In the genomic region with DNA sequence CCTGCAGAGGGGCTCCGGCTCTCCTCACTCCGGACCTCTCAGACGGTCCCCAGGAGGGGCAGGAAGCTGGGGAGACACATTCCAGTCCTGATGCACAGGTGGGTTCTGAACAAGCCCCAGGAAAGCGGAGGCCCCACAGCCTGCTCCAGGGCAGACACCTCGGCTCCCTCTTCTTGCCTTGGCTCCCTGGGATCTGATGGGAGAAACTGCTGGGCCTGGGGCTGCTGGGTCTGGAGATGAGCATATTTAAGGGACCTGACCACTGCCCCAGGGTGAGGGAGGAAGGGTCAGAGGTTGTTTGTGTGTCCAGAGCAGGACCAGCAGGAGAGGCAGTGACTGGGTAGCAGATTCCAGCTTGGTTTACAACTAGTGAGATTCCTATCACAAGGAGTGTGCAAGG, we compare ENCODE assay signal across 9 cellular contexts. TPM values are rescaled to one million over a fixed set of nuclear protein-coding genes. Genes with fewer than 3 reads are reported as not detected.
DNase-seq lines count a peak whose midpoint lies in the region; ATAC-seq and TF ChIP-seq lines count a peak whose summit lies in the region.
"Had no signal": no experiment of that assay in that cellular context is flagged by ENCODE, and none has a peak within 500 bp of the region (broad histone marks: within the 10 kb centered on the region; RNA-seq: fewer than 3 reads in every experiment).

No MANE protein-coding gene starts in this region.

- DNase-seq in activated CD4-positive, alpha-beta T cell treated with anti-CD3 and anti-CD28 coated beads, Interleukin-2, amount 10 ng/mL, durations not matched to agents 7 days and 5 days: no peak
- no peak for DNase-seq in activated CD4-positive, alpha-beta T cell treated with anti-CD3 and anti-CD28 coated beads for 1 hour
- no peak for DNase-seq in stomach
- no peak for DNase-seq in NK-92 treated with Interleukin-12 subunit alpha and Interleukin-12 subunit beta, amount 100 ng/mL, for 24 hours (lab: John Stamatoyannopoulos, UW)
- no peak for DNase-seq in effector CD4-positive, alpha-beta T cell
- DNase-seq: SIG-M5 had no signal

- intact Hi-C loops in stomach (cut with DNase I; ENCODE audit: low total_unique reads): no loop called here

- H3K27ac Mint-ChIP-seq in activated CD4-positive, alpha-beta T cell treated with anti-CD3 and anti-CD28 coated beads, Interleukin-2, amount 10 ng/mL, durations not matched to agents 7 days and 5 days: peak overlapping the region; percentile 66
- H3K27ac Mint-ChIP-seq in activated T-helper 17 cell treated with anti-CD3 and anti-CD28 coated beads, Interleukin-2, amount 50 U/mL, for 72 hours: peak overlapping the region; percentile 66

- ATAC-seq in activated T-helper 17 cell treated with anti-CD3 and anti-CD28 coated beads, Interleukin-2, amount 50 U/mL, for 72 hours (replicated peaks): no peak
- no peak for ATAC-seq in gastroesophageal sphincter

- TF ChIP-seq POLR2A in stomach (IDR thresholded peaks at IDR 0.05) (no peak), gastroesophageal sphincter (IDR thresholded peaks at IDR 0.05) (no peak)

- H3K9me3 ChIP-seq in iPS-20b (ENCODE audit: insufficient read depth, low read depth, low read length): no peaks in the 10 kb centered on the region
- H3K9me3 ChIP-seq in stomach: no peaks in the 10 kb centered on the region
- no peaks in the 10 kb centered on the region for H3K9me3 ChIP-seq in gastroesophageal sphincter

- peaks cover 18% of the 10 kb centered on the region for H3K4me1 Mint-ChIP-seq in activated CD4-positive, alpha-beta T cell treated with anti-CD3 and anti-CD28 coated beads, Interleukin-2, amount 10 ng/mL, durations not matched to agents 7 days and 5 days
- H3K4me1 Mint-ChIP-seq in activated T-helper 17 cell treated with anti-CD3 and anti-CD28 coated beads, Interleukin-2, amount 50 U/mL, for 72 hours: peaks cover 13% of the 10 kb centered on the region

- POLR2A ChIA-PET in activated CD4-positive, alpha-beta T cell treated with anti-CD3 and anti-CD28 coated beads, Interleukin-2, amount 10 ng/mL, durations not matched to agents 7 days and 5 days (lab: Charles Lee): no interaction called here

- H3K4me1 ChIP-seq in iPS-20b (ENCODE audit: insufficient read depth, low read length) (peaks cover 10% of the 10 kb centered on the region), stomach (peaks cover 12 to 31% (median 20%) of the 10 kb centered on the region in 4 donors), gastroesophageal sphincter (peaks cover 0 to 15% (median 8%) of the 10 kb centered on the region in 3 donors)

- H3K27me3 ChIP-seq in iPS-20b (ENCODE audit: insufficient read depth, low read length) (peaks cover 13% of the 10 kb centered on the region; the same call in 1 of the 2 replicates), stomach (no peaks in the 10 kb centered on the region), gastroesophageal sphincter (peaks cover 14% of the 10 kb centered on the region)

- peaks cover 4% of the 10 kb centered on the region for H3K27me3 Mint-ChIP-seq in activated CD4-positive, alpha-beta T cell treated with anti-CD3 and anti-CD28 coated beads, Interleukin-2, amount 10 ng/mL, durations not matched to agents 7 days and 5 days
- H3K27me3 Mint-ChIP-seq in activated T-helper 17 cell treated with anti-CD3 and anti-CD28 coated beads, Interleukin-2, amount 50 U/mL, for 72 hours: no peaks in the 10 kb centered on the region

- no peaks in the 10 kb centered on the region for H3K36me3 Mint-ChIP-seq in activated CD4-positive, alpha-beta T cell treated with anti-CD3 and anti-CD28 coated beads, Interleukin-2, amount 10 ng/mL, durations not matched to agents 7 days and 5 days (ENCODE audit: low read depth)
- H3K36me3 Mint-ChIP-seq in activated T-helper 17 cell treated with anti-CD3 and anti-CD28 coated beads, Interleukin-2, amount 50 U/mL, for 72 hours (ENCODE audit: low read depth): no peaks in the 10 kb centered on the region

- H3K36me3 ChIP-seq in iPS-20b (ENCODE audit: insufficient read depth, low read depth, low read length) (no peaks in the 10 kb centered on the region), stomach (no peaks in the 10 kb centered on the region), gastroesophageal sphincter (no peaks in the 10 kb centered on the region)

- no peaks in the 10 kb centered on the region for H3K9me3 Mint-ChIP-seq in activated CD4-positive, alpha-beta T cell treated with anti-CD3 and anti-CD28 coated beads, Interleukin-2, amount 10 ng/mL, durations not matched to agents 7 days and 5 days
- H3K9me3 Mint-ChIP-seq in activated T-helper 17 cell treated with anti-CD3 and anti-CD28 coated beads, Interleukin-2, amount 50 U/mL, for 72 hours: no peaks in the 10 kb centered on the region

- CTCF ChIA-PET in activated CD4-positive, alpha-beta T cell treated with anti-CD3 and anti-CD28 coated beads, Interleukin-2, amount 10 ng/mL, durations not matched to agents 7 days and 5 days (lab: Charles Lee): interaction anchor here (0.6 to 2.9 kb wide), 3 partner anchors 23 to 73 kb away, joined by 3 to 7 read pairs (median 4); a partner anchor contains a TSS

- no peak for TF ChIP-seq EP300 in stomach (IDR thresholded peaks at IDR 0.05)
- no peak for TF ChIP-seq EP300 in gastroesophageal sphincter (IDR thresholded peaks at IDR 0.05)

- WGBS in stomach, 5 donors: 40 to 83% (median 70%) methylated on average over 3 to 5 of the region's 5 CpGs
- WGBS in gastroesophageal sphincter (ENCODE audit: low coverage in 1 of 2), 2 donors: 17% methylated on average over 1 of the region's 5 CpGs; no CpG with 5 or more reads in 1 of the 2 donors

- no peak overlapping the region for H3K27ac ChIP-seq in iPS-20b (ENCODE audit: low read length)
- H3K27ac ChIP-seq in stomach: peak overlapping the region in 3 of 5 donors; percentile 69 to 87 (median 84)
- H3K27ac ChIP-seq in gastroesophageal sphincter: no peak overlapping the region

- H3K4me3 ChIP-seq in iPS-20b (ENCODE audit: low read length): peak overlapping the region; percentile 77
- peak overlapping the region in 3 of 4 donors; percentile 61 to 77 (median 72) for H3K4me3 ChIP-seq in stomach
- H3K4me3 ChIP-seq in gastroesophageal sphincter: peak overlapping the region in 1 of 2 donors; percentile 66

- TF ChIP-seq CTCF in stomach (IDR thresholded peaks at IDR 0.05) (no peak), gastroesophageal sphincter (IDR thresholded peaks at IDR 0.05) (no peak)

- peak overlapping the region; percentile 76 for H3K4me3 Mint-ChIP-seq in activated CD4-positive, alpha-beta T cell treated with anti-CD3 and anti-CD28 coated beads, Interleukin-2, amount 10 ng/mL, durations not matched to agents 7 days and 5 days
- peak overlapping the region; percentile 69 for H3K4me3 Mint-ChIP-seq in activated T-helper 17 cell treated with anti-CD3 and anti-CD28 coated beads, Interleukin-2, amount 50 U/mL, for 72 hours

- H3K9ac ChIP-seq in iPS-20b (ENCODE audit: low read depth, low read length): peak overlapping the region; percentile 65; the same call in 1 of the 2 replicates

RNA-seq across cellular contexts. Expression of a gene that starts 1.2 kb away (rescaled TPM):
- 1 to 10 TPM; 7.2 to 8.2 TPM for total RNA-seq in activated CD4-positive, alpha-beta T cell treated with anti-CD3 and anti-CD28 coated beads, Interleukin-2, amount 10 ng/mL, durations not matched to agents 7 days and 5 days
- total RNA-seq in activated T-helper 17 cell treated with anti-CD3 and anti-CD28 coated beads, Interleukin-2, amount 50 U/mL, for 72 hours: 10 to 100 TPM in 1 of 2 donors, 1 to 10 TPM in 1; 9.9 to 18.2 TPM
- total RNA-seq in stomach (10 to 100 TPM in 4 of 5 donors, 1 to 10 TPM in 1; 4.5 to 26.7 (median 11.3) TPM), gastroesophageal sphincter (1 to 10 TPM in 1 of 4 donors, under 1 TPM in 3; 0.77 to 4.8 (median 0.86) TPM)
- 10 to 100 TPM in 1 of 3 donors, 1 to 10 TPM in 2; 2.8 to 10.8 (median 7.3) TPM for polyA plus RNA-seq in stomach

Comparison
In these comparisons a context has a peak if more than half of its experiments do, and no peak if none do; other contexts are left out.
1. H3K27ac ChIP-seq: peak in stomach (3 of 5); none in iPS-20b (single experiment) and gastroesophageal sphincter (0 of 4).